In the genomic region with DNA sequence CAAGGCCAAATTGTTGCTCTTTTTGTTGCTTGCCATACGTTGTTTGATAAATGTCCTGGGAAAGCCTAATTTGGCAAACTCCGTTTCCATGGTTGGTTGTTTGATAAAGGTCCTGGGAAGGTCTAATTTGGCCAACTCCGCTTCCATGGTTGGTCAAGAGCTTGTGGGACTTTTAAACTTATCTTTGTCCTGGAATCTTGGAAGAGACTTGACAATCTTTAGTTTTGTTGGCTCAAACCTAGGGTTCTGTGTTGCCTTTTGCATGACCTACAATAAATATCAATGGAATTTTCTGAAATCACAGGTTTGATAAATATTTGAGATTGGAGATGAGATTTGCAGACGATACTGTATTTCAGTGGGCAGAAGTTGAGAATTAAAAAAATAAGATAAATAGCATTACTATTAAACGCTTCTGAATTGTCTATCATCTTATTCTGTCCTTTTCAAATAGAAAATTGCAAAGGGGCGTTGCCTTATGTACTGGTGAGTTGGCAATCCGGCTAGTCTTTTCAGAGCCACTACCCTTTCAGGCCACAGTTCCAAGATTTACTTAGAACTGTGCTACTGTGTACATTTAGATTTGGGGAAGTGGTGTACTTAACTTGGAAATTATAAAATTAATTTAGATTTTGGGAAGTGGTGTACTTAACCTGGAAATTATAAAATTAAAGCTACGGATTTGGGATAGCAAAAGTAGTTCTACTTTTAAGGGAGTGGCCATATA, we compare ENCODE assay signal across 1 cellular context.
TF ChIP-seq lines count a peak whose summit lies in the region.

No MANE protein-coding gene starts in this region.

TF ChIP-seq in H1, 55 proteins besides CTCF, POLR2A, EP300 and RAD21:
- TF ChIP-seq CEBPB (IDR thresholded peaks at IDR 0.05; ENCODE audit: low read depth, low read length) (no peak), TCF12 (IDR thresholded peaks at IDR 0.05; ENCODE audit: low read depth, low read length) (no peak), JUND (IDR thresholded peaks at IDR 0.05; ENCODE audit: low read length) (no peak), BACH1 (IDR thresholded peaks at IDR 0.05; ENCODE audit: low read length) (no peak), ASH2L (IDR thresholded peaks at IDR 0.05; ENCODE audit: low read length) (no peak)
